In the genomic region with DNA sequence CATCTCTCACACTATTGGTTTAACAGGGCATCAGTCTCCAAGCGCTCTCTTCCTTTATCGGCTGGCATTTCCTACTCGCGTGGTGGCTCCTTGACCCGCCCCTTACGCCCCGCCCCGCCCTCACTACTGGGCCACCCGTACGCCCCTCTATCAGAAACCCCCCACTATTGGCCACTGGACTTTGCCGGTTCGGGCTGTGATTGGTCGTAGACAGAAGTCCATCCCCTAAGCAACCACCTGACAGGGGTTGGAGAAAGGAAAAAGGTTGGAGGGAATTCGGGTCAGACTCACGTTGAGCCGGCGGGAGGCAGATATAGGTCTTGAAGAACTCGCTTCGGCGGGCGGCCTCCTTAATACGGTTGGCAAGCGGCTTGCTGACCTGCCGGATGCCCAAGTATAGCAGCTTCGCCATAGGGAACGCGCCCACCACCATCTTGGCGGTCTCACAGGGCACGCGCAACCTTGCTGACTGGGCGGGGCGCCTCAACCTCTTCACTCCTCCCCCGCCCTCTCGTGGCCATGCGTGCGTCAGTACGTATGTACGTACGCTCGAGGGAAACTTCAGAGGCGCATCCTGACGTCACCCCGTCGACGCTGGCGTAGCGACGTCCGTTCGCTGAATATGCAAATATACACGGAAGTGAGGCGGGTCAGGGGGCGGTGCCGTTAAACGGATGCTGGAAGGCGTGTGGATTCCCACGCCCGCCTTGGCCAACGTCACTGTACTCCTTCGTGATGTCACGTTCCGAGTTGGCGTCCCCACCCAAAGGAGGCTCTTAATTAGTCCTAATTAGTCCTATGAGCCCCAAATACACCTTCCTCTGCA, we compare ENCODE assay signal across 8 cellular contexts. TPM values are rescaled to one million over a fixed set of nuclear protein-coding genes. Genes with fewer than 3 reads are reported as not detected.
A peak's percentile ranks its signal among the peaks of the same experiment; 100 is the strongest.
DNase-seq lines count a peak whose midpoint lies in the region; ATAC-seq and TF ChIP-seq lines count a peak whose summit lies in the region.

A gene (minus strand): TSS at position 471 of the 826 bp plus-strand sequence. CDS start 38 bp downstream, at position 433.

- no peaks in the 10 kb centered on the region for H3K9me3 ChIP-seq in ascending aorta
- H3K9me3 ChIP-seq in right cardiac atrium (ENCODE audit: control insufficient read depth, low read length) = no peaks in the 10 kb centered on the region
- no peaks in the 10 kb centered on the region for H3K9me3 ChIP-seq in vagina

- peak within 1 kb of the TSS; percentile 95 to 97 for H3K27ac ChIP-seq in ascending aorta
- peak within 1 kb of the TSS; percentile 98 for H3K27ac ChIP-seq in right cardiac atrium (ENCODE audit: low read length)
- peak within 1 kb of the TSS; percentile 97 for H3K27ac ChIP-seq in vagina

- H3K27me3 ChIP-seq in ascending aorta (no peaks in the 10 kb centered on the region), right cardiac atrium (ENCODE audit: control insufficient read depth, insufficient read depth) (no peaks in the 10 kb centered on the region), vagina (no peaks in the 10 kb centered on the region)

- peak within 1 kb of the TSS; percentile 67 for H3K4me3 ChIP-seq in ascending aorta
- peak within 1 kb of the TSS; percentile 64 for H3K4me3 ChIP-seq in right cardiac atrium (ENCODE audit: low read length)
- peak within 1 kb of the TSS; percentile 45 to 64 for H3K4me3 ChIP-seq in vagina

- H3K36me3 Mint-ChIP-seq in T-helper 2 cell treated with Interferon-gamma antibody and Interleukin-4, amounts not matched to agents 5 μg/mL and 100 μg/mL, for 36 hours (ENCODE audit: low read depth) = peaks cover 10% of the 10 kb centered on the region

- peak; percentile 87 for ATAC-seq in GM18502 (IDR thresholded peaks at IDR 0.05; ENCODE audit: poor library complexity, unreplicated experiment)
- peak; percentile 92 for ATAC-seq in HG02970 (IDR thresholded peaks at IDR 0.05; ENCODE audit: low FRiP score, unreplicated experiment)
- ATAC-seq in right cardiac atrium = peak; percentile 97 to 98

- H3K4me1 ChIP-seq in ascending aorta (peaks cover 0 to 10% of the 10 kb centered on the region in 2 donors), right cardiac atrium (ENCODE audit: control insufficient read depth, insufficient read depth, low read length) (no peaks in the 10 kb centered on the region), vagina (peaks cover 15% of the 10 kb centered on the region)

- WGBS in right cardiac atrium = under 1% methylated on average over 63 of the region's 63 CpGs

- no peaks in the 10 kb centered on the region for H3K9me3 Mint-ChIP-seq in T-helper 2 cell treated with Interferon-gamma antibody and Interleukin-4, amounts not matched to agents 5 μg/mL and 100 μg/mL, for 36 hours

- peak within 1 kb of the TSS; percentile 99 for H3K27ac Mint-ChIP-seq in T-helper 2 cell treated with Interferon-gamma antibody and Interleukin-4, amounts not matched to agents 5 μg/mL and 100 μg/mL, for 36 hours

- H3K36me3 ChIP-seq in ascending aorta (no peaks in the 10 kb centered on the region), vagina (no peaks in the 10 kb centered on the region)

- peaks cover 1% of the 10 kb centered on the region for H3K27me3 Mint-ChIP-seq in T-helper 2 cell treated with Interferon-gamma antibody and Interleukin-4, amounts not matched to agents 5 μg/mL and 100 μg/mL, for 36 hours (ENCODE audit: low read depth)

- peak in 1 of 2 donors; percentile 49 for TF ChIP-seq POLR2A in vagina (IDR thresholded peaks at IDR 0.05)

- TF ChIP-seq CTCF in ascending aorta (IDR thresholded peaks at IDR 0.05) = no peak
- TF ChIP-seq CTCF in vagina (IDR thresholded peaks at IDR 0.05) = no peak

- peaks cover 14% of the 10 kb centered on the region for H3K4me1 Mint-ChIP-seq in T-helper 2 cell treated with Interferon-gamma antibody and Interleukin-4, amounts not matched to agents 5 μg/mL and 100 μg/mL, for 36 hours (ENCODE audit: low read depth)

- peak within 1 kb of the TSS; percentile 94 for H3K4me3 Mint-ChIP-seq in T-helper 2 cell treated with Interferon-gamma antibody and Interleukin-4, amounts not matched to agents 5 μg/mL and 100 μg/mL, for 36 hours

- intact Hi-C loops in ascending aorta (cut with DNase I) (loop anchor here (1.0 to 10.0 kb wide), 6 partner anchors 58 to 410 kb away; a partner anchor contains a TSS), right cardiac atrium (cut with DNase I) (loop anchor here in 1 of 4 donors (10.0 kb wide), 1 partner anchor 60 kb away; no protein-coding TSS in a partner anchor), vagina (cut with DNase I) (no loop called here)

- DNase-seq in NCI-H1930 (lab: John Stamatoyannopoulos, UW) (peak; percentile 100), ascending aorta (ENCODE audit: low spot score in 2 of 2) (peak; percentile 99 to 100), right cardiac atrium (peak; percentile 100), pulmonary artery endothelial cell (ENCODE audit: low read depth, low spot score) (peak; percentile 99), vagina (ENCODE audit: extremely low spot score in 2 of 2) (peak; percentile 99 to 100)
- peak; percentile 99 for DNase-seq in T-helper 2 cell treated with Interferon-gamma antibody and Interleukin-4, amounts not matched to agents 5 μg/mL and 100 μg/mL, for 36 hours (ENCODE audit: low spot score)

RNA-seq across cellular contexts. Expression of the gene that starts here (rescaled TPM):
- 4.5 TPM for total RNA-seq in ascending aorta
- 10 to 100 TPM; 20.7 to 27.6 (median 24.1) TPM for total RNA-seq in right cardiac atrium
- polyA plus RNA-seq in right cardiac atrium = 17.5 TPM
- 6.0 and 9.7 TPM in 2 replicates for total RNA-seq in pulmonary artery endothelial cell
- total RNA-seq in vagina = 6.6 TPM

Comparison
In these comparisons a context has a peak if more than half of its experiments do, and no peak if none do; other contexts are left out.
1. Peak in every context shown above with its lines: DNase-seq, ATAC-seq, H3K4me3 ChIP-seq and H3K27ac ChIP-seq.